ENCODE assay signal across 1 cellular context in genomic region chr7:80284848-80285247, GRCh38.
TF ChIP-seq lines count a peak whose summit lies in the region.

No MANE protein-coding gene starts in this region.

TF ChIP-seq in SK-N-SH, 30 proteins besides CTCF, POLR2A, EP300 and RAD21 (continued from another document):
- TF ChIP-seq USF1 (IDR thresholded peaks at IDR 0.05; ENCODE audit: borderline replicate concordance, low read depth) (no peak), GATA2 (CRISPR knock-in tag; IDR thresholded peaks at IDR 0.05) (no peak), ZBTB33 (IDR thresholded peaks at IDR 0.05; ENCODE audit: borderline replicate concordance, low read depth) (no peak), NFIC (IDR thresholded peaks at IDR 0.05; ENCODE audit: borderline replicate concordance) (no peak), EZH2phosphoT487 (IDR thresholded peaks at IDR 0.05; ENCODE audit: borderline replicate concordance, low read depth) (no peak), TCF12 (IDR thresholded peaks at IDR 0.05) (peak; percentile 74), RCOR1 (IDR thresholded peaks at IDR 0.05; ENCODE audit: low read length) (no peak), FOSL2 (IDR thresholded peaks at IDR 0.05; ENCODE audit: borderline replicate concordance, low read depth) (peak; percentile 26; the same call in 1 of the 2 replicates), ELF1 (IDR thresholded peaks at IDR 0.05) (no peak), SIN3A (IDR thresholded peaks at IDR 0.05; ENCODE audit: borderline replicate concordance, low read depth, low read length) (no peak), MAX (IDR thresholded peaks at IDR 0.05; ENCODE audit: low read depth) (no peak), CHD2 (IDR thresholded peaks at IDR 0.05; ENCODE audit: low read length, partially characterized antibody) (no peak)
